In genomic region chr5:93603191-93603590, GRCh38 we compare ENCODE assay signal across 21 cellular contexts. TPM values are rescaled to one million over a fixed set of nuclear protein-coding genes. Genes with fewer than 3 reads are reported as not detected.
A peak's percentile ranks its signal among the peaks of the same experiment; 100 is the strongest.
DNase-seq lines count a peak whose midpoint lies in the region; ATAC-seq and TF ChIP-seq lines count a peak whose summit lies in the region.
"Had no signal": no experiment of that assay in that cellular context is flagged by ENCODE, and none has a peak within 500 bp of the region (broad histone marks: within the 10 kb centered on the region; RNA-seq: fewer than 3 reads in every experiment).

No MANE protein-coding gene starts in this region.

- H3K4me1 ChIP-seq in tibial nerve (peaks cover 0 to 71% (median 5%) of the 10 kb centered on the region in 4 donors), left lung (peaks cover 0 to 4% of the 10 kb centered on the region in 2 donors)

- H3K9me3 ChIP-seq in tibial nerve (no peaks in the 10 kb centered on the region), left lung (no peaks in the 10 kb centered on the region)
- H3K9me3 ChIP-seq: Peyer's patch, suprapubic skin had no signal

- TF ChIP-seq CTCF in tibial nerve (IDR thresholded peaks at IDR 0.05) (no peak), left lung (IDR thresholded peaks at IDR 0.05) (no peak)

- ATAC-seq in left lung (no peak), HG02884 (IDR thresholded peaks at IDR 0.05; ENCODE audit: unreplicated experiment) (no peak)
- ATAC-seq: HCT116; stimulated activated naive B cell treated with anti-CD40 and anti-IgM and Interleukin-4, amounts not matched to agents 10 μg/mL and 1 μg/mL and 100 μg/mL, for 72 hours had no signal

- no peak for TF ChIP-seq POLR2A in tibial nerve (IDR thresholded peaks at IDR 0.05)

- DNase-seq in NCI-H1694 treated with DMSO at 0.1 percent for 48 hours (lab: John Stamatoyannopoulos, UW) (peak; percentile 47), NCI-H1694 (lab: John Stamatoyannopoulos, UW) (no peak), cerebellar cortex (ENCODE audit: low spot score) (peak; percentile 57), tibial nerve (ENCODE audit: low spot score in 2 of 2) (no peak), HCEC 1CT (no peak), left lung (no peak)
- DNase-seq: activated CD4-positive, alpha-beta T cell treated with anti-CD3 and anti-CD28 coated beads, Interleukin-2, amount 50 U/mL, for 4 hours; cortex of kidney; DMS79 treated with DMSO at 0.1 percent for 48 hours; Karpas-422; nephron progenitor cell; Peyer's patch; SIG-M5; stimulated activated naive B cell treated with anti-CD40 and anti-IgM and Interleukin-4, amounts not matched to agents 10 μg/mL and 1 μg/mL and 100 μg/mL, for 72 hours; SW 1271 had no signal

- WGBS in tibial nerve, 2 donors, result 36 to 58% methylated on average over 6 of the region's 6 CpGs

- peaks cover 2% of the 10 kb centered on the region for H3K27me3 ChIP-seq in layer of hippocampus (ENCODE audit: control insufficient read depth, insufficient read depth, low read length)
- peaks cover 0 to 31% of the 10 kb centered on the region in 2 donors for H3K27me3 ChIP-seq in tibial nerve
- H3K27me3 ChIP-seq in left lung, result peaks cover 89 to 100% of the 10 kb centered on the region in 2 donors

- H3K27ac ChIP-seq in layer of hippocampus (ENCODE audit: low read depth, low read length) (peak overlapping the region; percentile 84), tibial nerve (peak overlapping the region; percentile 78 to 94 (median 86)), left lung (peak overlapping the region in 1 of 2 donors; percentile 69)
- H3K27ac ChIP-seq: 22Rv1, Peyer's patch, suprapubic skin had no signal

- intact Hi-C loops in left lung (cut with DNase I), result loop anchor here in 1 of 2 donors (10.0 kb wide), 1 partner anchor 312 kb away; no protein-coding TSS in a partner anchor

- peak overlapping the region in 2 of 4 donors; percentile 41 to 67 for H3K4me3 ChIP-seq in tibial nerve
- no peak overlapping the region for H3K4me3 ChIP-seq in left lung

- H3K36me3 ChIP-seq in tibial nerve (no peaks in the 10 kb centered on the region), left lung (no peaks in the 10 kb centered on the region)
- H3K36me3 ChIP-seq: Peyer's patch, suprapubic skin had no signal

- no peak for TF ChIP-seq EP300 in tibial nerve (IDR thresholded peaks at IDR 0.05)

RNA-seq across cellular contexts. Expression of gene NR2F1, which starts 20.2 kb away (rescaled TPM):
- total RNA-seq in tibial nerve (10 to 100 TPM; 64.9 to 81.3 (median 67.6) TPM), left lung (10 to 100 TPM; 50.7 to 69.1 TPM)
- total RNA-seq: activated T-helper 1 cell treated with anti-CD3 and anti-CD28 coated beads, Interleukin-12 subunit alpha, Interleukin-12 subunit beta, Interleukin-2, Interleukin-4 antibody, amounts not matched to agents 30 ng/mL and 10 ng/mL and 1 ng/mL, durations not matched to agents 14 hours and 24 hours and 36 hours had no signal

RNA-seq across cellular contexts. Expression of gene NR2F1-AS1, which starts 22.2 kb away (rescaled TPM):
- 10 to 100 TPM; 13.5 to 38.4 (median 35.4) TPM for total RNA-seq in tibial nerve
- 10 to 100 TPM; 10.5 to 18.3 TPM for total RNA-seq in left lung
- total RNA-seq: activated T-helper 1 cell treated with anti-CD3 and anti-CD28 coated beads, Interleukin-12 subunit alpha, Interleukin-12 subunit beta, Interleukin-2, Interleukin-4 antibody, amounts not matched to agents 30 ng/mL and 10 ng/mL and 1 ng/mL, durations not matched to agents 14 hours and 24 hours and 36 hours had no signal

Comparison
In these comparisons a context has a peak if more than half of its experiments do, and no peak if none do; other contexts are left out.
1. DNase-seq: peak in NCI-H1694 treated with DMSO at 0.1 percent for 48 hours (single experiment) and cerebellar cortex (single experiment); none in NCI-H1694 (single experiment), tibial nerve (0 of 2), HCEC 1CT (single experiment) and left lung (0 of 2).